Comparison of ENCODE assay signal across 18 cellular contexts in genomic region chr18:71189581-71189980, GRCh38.
A peak's percentile ranks its signal among the peaks of the same experiment; 100 is the strongest.
DNase-seq lines count a peak whose midpoint lies in the region; ATAC-seq and TF ChIP-seq lines count a peak whose summit lies in the region.
"Had no signal": no experiment of that assay in that cellular context is flagged by ENCODE, and none has a peak within 500 bp of the region (broad histone marks: within the 10 kb centered on the region; RNA-seq: fewer than 3 reads in every experiment).

No MANE protein-coding gene starts in this region.

- CTCF ChIA-PET in CD8-positive, alpha-beta T cell (lab: Charles Lee): no interaction called here

- TF ChIP-seq CTCF in dorsolateral prefrontal cortex (IDR thresholded peaks at IDR 0.05 in 54 of 56, conservative IDR thresholded peaks at IDR 0.05 in 2 of 56; ENCODE audit: low read depth in 1 of 56, partially characterized antibody in 56 of 56) (peak in 3 of 56 donors; percentile 8 to 13 (median 11)), adrenal gland (IDR thresholded peaks at IDR 0.05) (no peak)
- no peak for TF ChIP-seq CTCF in CD8-positive, alpha-beta T cell (IDR thresholded peaks at IDR 0.05)

- H3K4me3 ChIP-seq in dorsolateral prefrontal cortex (peak overlapping the region in 6 of 59 donors; percentile 1 to 27 (median 18)), adrenal gland (no peak overlapping the region)
- no peak overlapping the region for H3K4me3 ChIP-seq in CD8-positive, alpha-beta T cell (ENCODE audit: low read depth, low read length)
- H3K4me3 ChIP-seq: GM12878 had no signal

- ATAC-seq in HG02884 (IDR thresholded peaks at IDR 0.05; ENCODE audit: unreplicated experiment) (no peak), GM19452 (IDR thresholded peaks at IDR 0.05; ENCODE audit: unreplicated experiment) (no peak)
- no peak for ATAC-seq in CD8-positive, alpha-beta T cell
- ATAC-seq: GM12878 had no signal

- intact Hi-C loops in dorsolateral prefrontal cortex (cut with DNase I) (no loop called here), adrenal gland (cut with DNase I) (no loop called here)
- intact Hi-C loops in CD8-positive, alpha-beta T cell (cut with DNase I, micrococcal nuclease): no loop called here

- no peaks in the 10 kb centered on the region for H3K4me1 Mint-ChIP-seq in CD8-positive, alpha-beta T cell (ENCODE audit: low read depth)
- H3K4me1 Mint-ChIP-seq: H9 had no signal

- H3K9me3 ChIP-seq in CD8-positive, alpha-beta T cell (ENCODE audit: low read length): no peaks in the 10 kb centered on the region
- no peaks in the 10 kb centered on the region for H3K9me3 ChIP-seq in adrenal gland (replicated peaks in 1 of 3)

- H3K4me3 Mint-ChIP-seq in CD8-positive, alpha-beta T cell: no peak overlapping the region
- H3K4me3 Mint-ChIP-seq: CD4-positive, alpha-beta T cell; H9 had no signal

- no peak overlapping the region for H3K27ac Mint-ChIP-seq in CD8-positive, alpha-beta T cell
- H3K27ac Mint-ChIP-seq: CD4-positive, alpha-beta T cell; H9 had no signal

- POLR2A ChIA-PET in CD8-positive, alpha-beta T cell (lab: Charles Lee): no interaction called here

- H3K27ac ChIP-seq in dorsolateral prefrontal cortex (peak overlapping the region in 54 of 59 donors; percentile 4 to 89 (median 74)), temporal lobe (ENCODE audit: low read depth, low read length) (peak overlapping the region; percentile 80), adrenal gland (no peak overlapping the region)
- H3K27ac ChIP-seq in CD8-positive, alpha-beta T cell (ENCODE audit: low read depth, low read length): no peak overlapping the region
- H3K27ac ChIP-seq: C4-2B had no signal

- no peaks in the 10 kb centered on the region for H3K36me3 ChIP-seq in CD8-positive, alpha-beta T cell (ENCODE audit: insufficient read depth, low read length)
- no peaks in the 10 kb centered on the region for H3K36me3 ChIP-seq in adrenal gland (replicated peaks in 1 of 2)

- no peaks in the 10 kb centered on the region for H3K4me1 ChIP-seq in CD8-positive, alpha-beta T cell (ENCODE audit: insufficient read depth, low read length)
- no peaks in the 10 kb centered on the region for H3K4me1 ChIP-seq in adrenal gland (replicated peaks in 1 of 2)

- WGBS in adrenal gland, 4 donors: 65 to 84% (median 73%) methylated on average over 3 of the region's 3 CpGs

- DNase-seq in dorsolateral prefrontal cortex (no peak), inferior parietal cortex (ENCODE audit: extremely low spot score) (peak; percentile 63), pons (ENCODE audit: low spot score) (peak; percentile 82), adrenal gland (no peak)
- no peak for DNase-seq in CD8-positive, alpha-beta T cell
- DNase-seq: ACHN; CD4-positive, alpha-beta T cell; COR-L47; DMS 273 treated with DMSO at 0.1 percent for 48 hours; DMS53; DND-41; EL; H9 had no signal

- no peaks in the 10 kb centered on the region for H3K36me3 Mint-ChIP-seq in CD8-positive, alpha-beta T cell

- no peaks in the 10 kb centered on the region for H3K27me3 ChIP-seq in dorsolateral prefrontal cortex
- no peaks in the 10 kb centered on the region for H3K27me3 ChIP-seq in CD8-positive, alpha-beta T cell (ENCODE audit: insufficient read depth, low read length)
- no peaks in the 10 kb centered on the region for H3K27me3 ChIP-seq in adrenal gland

- TF ChIP-seq POLR2A in adrenal gland (IDR thresholded peaks at IDR 0.05): no peak

- no peaks in the 10 kb centered on the region for H3K27me3 Mint-ChIP-seq in CD8-positive, alpha-beta T cell (ENCODE audit: low read depth)
- H3K27me3 Mint-ChIP-seq: CD4-positive, alpha-beta T cell had no signal

- no peaks in the 10 kb centered on the region for H3K9me3 Mint-ChIP-seq in CD8-positive, alpha-beta T cell
- H3K9me3 Mint-ChIP-seq: CD4-positive, alpha-beta T cell; H9 had no signal

Comparison
In these comparisons a context has a peak if more than half of its experiments do, and no peak if none do; other contexts are left out.
1. DNase-seq: peak in inferior parietal cortex (single experiment) and pons (single experiment); none in dorsolateral prefrontal cortex (0 of 10), CD8-positive, alpha-beta T cell (0 of 7) and adrenal gland (0 of 7).
2. H3K27ac ChIP-seq: peak in dorsolateral prefrontal cortex (54 of 59) and temporal lobe (single experiment); none in CD8-positive, alpha-beta T cell (single experiment) and adrenal gland (0 of 5).